In genomic region chr5:153941265-153941664, GRCh38 we compare ENCODE assay signal across 17 cellular contexts.
DNase-seq lines count a peak whose midpoint lies in the region; ATAC-seq, FAIRE-seq and TF ChIP-seq lines count a peak whose summit lies in the region.
"Had no signal": no experiment of that assay in that cellular context is flagged by ENCODE, and none has a peak within 500 bp of the region (broad histone marks: within the 10 kb centered on the region; RNA-seq: fewer than 3 reads in every experiment).

No MANE protein-coding gene starts in this region.

- TF ChIP-seq RAD21 in GM12878 (IDR thresholded peaks at IDR 0.05; ENCODE audit: insufficient read depth, low read depth, low read length) = no peak

- H3K4me1 Mint-ChIP-seq in endothelial cell (ENCODE audit: unreplicated experiment) = no peaks in the 10 kb centered on the region
- H3K4me1 Mint-ChIP-seq in CD8-positive, alpha-beta memory T cell = no peaks in the 10 kb centered on the region
- H3K4me1 Mint-ChIP-seq: B cell had no signal

- POLR2A ChIA-PET in HEK293 (lab: Yijun Ruan, JAX) = no interaction called here
- POLR2A ChIA-PET in GM12878 (lab: Charles Lee) = no interaction called here
- POLR2A ChIA-PET in CD8-positive, alpha-beta memory T cell (lab: Charles Lee) = no interaction called here

- H3K4me1 ChIP-seq in HEK293 (ENCODE audit: control insufficient read depth, insufficient read depth, low read length) (no peaks in the 10 kb centered on the region), GM12878 (ENCODE audit: control insufficient read depth, insufficient read depth, low read length) (no peaks in the 10 kb centered on the region)
- H3K4me1 ChIP-seq in CD8-positive, alpha-beta memory T cell (ENCODE audit: insufficient read depth, low read length) = no peaks in the 10 kb centered on the region
- H3K4me1 ChIP-seq: BLaER1 treated with 17β-estradiol and CSF1 and Interleukin-3, amounts not matched to agents 10 nM and 100 nM had no signal

- H3K27ac Mint-ChIP-seq in endothelial cell (ENCODE audit: unreplicated experiment) = no peak overlapping the region
- H3K27ac Mint-ChIP-seq in CD8-positive, alpha-beta memory T cell = no peak overlapping the region
- H3K27ac Mint-ChIP-seq: B cell; CD8-positive, alpha-beta T cell; H9 had no signal

- TF ChIP-seq CTCF in HEK293 (tag by site-specific recombination; IDR thresholded peaks at IDR 0.05) (no peak), GM12878 (IDR thresholded peaks at IDR 0.05 in 2 of 3, conservative IDR thresholded peaks at IDR 0.05 in 1 of 3; ENCODE audit: control insufficient read depth in 2 of 3, extremely low read depth in 1 of 3, insufficient read depth in 1 of 3, low read depth in 3 of 3, low read length in 3 of 3) (no peak), endothelial cell (IDR thresholded peaks at IDR 0.05; ENCODE audit: unreplicated experiment) (no peak)

- RAD21 ChIA-PET in GM12878 (lab: Charles Lee; ENCODE audit: unreplicated experiment) = no interaction called here

- BruUV-seq in GM12878 (replicated peaks; lab: Mats Ljungman, UMichigan) = no TSS peak

- no peak for TF ChIP-seq EP300 in GM12878 (IDR thresholded peaks at IDR 0.05; ENCODE audit: borderline replicate concordance in 1 of 2, control insufficient read depth in 1 of 2, low read depth in 2 of 2, low read length in 2 of 2)

- H4K20me1 ChIP-seq in GM12878 (ENCODE audit: control insufficient read depth, insufficient read depth) = no peaks in the 10 kb centered on the region
- H4K20me1 ChIP-seq: BLaER1 treated with 17β-estradiol and CSF1 and Interleukin-3, amounts not matched to agents 10 nM and 100 nM had no signal

- 55% methylated on average over 3 of the region's 3 CpGs for WGBS in GM12878 (ENCODE audit: insufficient coverage, insufficient replicate concordance, low lambda C conversion rate, missing lambda C conversion rate)

- DNase-seq in Caki2 (ENCODE audit: low read depth) (peak; percentile 10), GM12878 (ENCODE audit: low read depth, low spot score) (no peak), endothelial cell (ENCODE audit: low spot score) (no peak), DMS153 (lab: John Stamatoyannopoulos, UW) (no peak)
- DNase-seq in CD8-positive, alpha-beta memory T cell = no peak
- DNase-seq: CD8-positive, alpha-beta T cell; COR-L47; DMS79; GDM1; GOT3; H9; Karpas-422 had no signal

- intact Hi-C loops in GM12878 (cut with micrococcal nuclease; ENCODE audit: unreplicated experiment) = no loop called here

- H3K79me2 ChIP-seq in GM12878 (ENCODE audit: control insufficient read depth, insufficient read depth, low read length) = no peaks in the 10 kb centered on the region

- no peak overlapping the region for H3K4me2 ChIP-seq in GM12878 (ENCODE audit: control insufficient read depth, insufficient read depth)
- H3K4me2 ChIP-seq: BLaER1 treated with 17β-estradiol and CSF1 and Interleukin-3, amounts not matched to agents 10 nM and 100 nM had no signal

- H3K9ac ChIP-seq in GM12878 (ENCODE audit: control insufficient read depth, insufficient read depth, low read length) = no peak overlapping the region
- H3K9ac ChIP-seq: BLaER1 treated with 17β-estradiol and CSF1 and Interleukin-3, amounts not matched to agents 10 nM and 100 nM had no signal

- H3K9me3 Mint-ChIP-seq in endothelial cell (ENCODE audit: unreplicated experiment) = peaks cover 30% of the 10 kb centered on the region
- peaks cover 28 to 59% (median 42%) of the 10 kb centered on the region in 5 donors for H3K9me3 Mint-ChIP-seq in CD8-positive, alpha-beta memory T cell

- SMC1A ChIA-PET in GM12878 (lab: Charles Lee; ENCODE audit: uncharacterized antibody, unreplicated experiment) = interaction anchor here (0.6 kb wide), 1 partner anchor 9 kb away, joined by 4 read pairs; no protein-coding TSS in a partner anchor

- peaks cover 25% of the 10 kb centered on the region for H3K36me3 Mint-ChIP-seq in endothelial cell (ENCODE audit: low read depth, unreplicated experiment)
- peaks cover 0 to 26% (median 0%) of the 10 kb centered on the region in 3 donors for H3K36me3 Mint-ChIP-seq in CD8-positive, alpha-beta memory T cell

- ATAC-seq in GM12878 = no peak
- no peak for ATAC-seq in GM21576 (IDR thresholded peaks at IDR 0.05; ENCODE audit: unreplicated experiment)
- ATAC-seq: CD8-positive, alpha-beta T cell had no signal

- H3K4me3 Mint-ChIP-seq in endothelial cell (ENCODE audit: unreplicated experiment) = peak overlapping the region; percentile 5
- H3K4me3 Mint-ChIP-seq in CD8-positive, alpha-beta memory T cell = no peak overlapping the region
- H3K4me3 Mint-ChIP-seq: B cell; CD8-positive, alpha-beta T cell; H9 had no signal

- FAIRE-seq in GM12878 (lab: Jason Lieb, UNC) = no peak
- FAIRE-seq: D721Med had no signal

- CTCF ChIA-PET in HEK293 (lab: Yijun Ruan, JAX) (no interaction called here), GM12878 (lab: Yijun Ruan, JAX) (no interaction called here)
- CTCF ChIA-PET in CD8-positive, alpha-beta memory T cell (lab: Charles Lee) = no interaction called here

- TF ChIP-seq POLR2A in GM12878 (IDR thresholded peaks at IDR 0.05; ENCODE audit: low read depth, low read length) = no peak

- H3K27me3 Mint-ChIP-seq in endothelial cell (ENCODE audit: unreplicated experiment) = peaks cover 3% of the 10 kb centered on the region
- peaks cover 5 to 32% of the 10 kb centered on the region in 2 donors for H3K27me3 Mint-ChIP-seq in CD8-positive, alpha-beta memory T cell

- H3K27ac ChIP-seq in HEK293 (ENCODE audit: extremely low read depth, low read depth, low read length) (no peak overlapping the region), GM12878 (ENCODE audit: control insufficient read depth, insufficient read depth) (no peak overlapping the region)
- H3K27ac ChIP-seq in CD8-positive, alpha-beta memory T cell (ENCODE audit: low read depth, low read length) = no peak overlapping the region
- H3K27ac ChIP-seq: BLaER1 treated with 17β-estradiol and CSF1 and Interleukin-3, amounts not matched to agents 10 nM and 100 nM had no signal

- H3K4me3 ChIP-seq in HEK293 (ENCODE audit: low read depth, low read length) (no peak overlapping the region), GM12878 (no peak overlapping the region)
- no peak overlapping the region for H3K4me3 ChIP-seq in CD8-positive, alpha-beta memory T cell (ENCODE audit: low read length)

- H2AFZ ChIP-seq in GM12878 (ENCODE audit: control insufficient read depth, low read depth, low read length) = no peak overlapping the region

- in situ Hi-C loops in Caki2 (cut with HindIII; ENCODE audit: low pct_unique_long_range_greater_than_20kb, low sequenced_read_pairs) (no loop called here), GM12878 (cut with MboI) (no loop called here)

- H3K27me3 ChIP-seq in GM12878 (replicated peaks in 1 of 2; ENCODE audit: control insufficient read depth in 2 of 2, insufficient read depth in 2 of 2, low read length in 1 of 2) = no peaks in the 10 kb centered on the region
- no peaks in the 10 kb centered on the region for H3K27me3 ChIP-seq in CD8-positive, alpha-beta memory T cell (ENCODE audit: insufficient read depth, low read length, poor library complexity, severe bottlenecking)
- H3K27me3 ChIP-seq: BLaER1 treated with 17β-estradiol and CSF1 and Interleukin-3, amounts not matched to agents 10 nM and 100 nM had no signal

- H3K9me3 ChIP-seq in HEK293 (ENCODE audit: control insufficient read depth, insufficient read depth, low read depth, low read length) (no peaks in the 10 kb centered on the region), GM12878 (replicated peaks; ENCODE audit: control insufficient read depth, insufficient read depth, low read length) (peaks cover 8% of the 10 kb centered on the region)
- peaks cover 11% of the 10 kb centered on the region for H3K9me3 ChIP-seq in CD8-positive, alpha-beta memory T cell (ENCODE audit: low read length)

- H3K36me3 ChIP-seq in HEK293 (ENCODE audit: control insufficient read depth in 2 of 2, insufficient read depth in 1 of 2, low read length in 2 of 2) (no peaks in the 10 kb centered on the region), GM12878 (ENCODE audit: control insufficient read depth in 2 of 2, insufficient read depth in 2 of 2, low read length in 1 of 2) (no peaks in the 10 kb centered on the region)
- no peaks in the 10 kb centered on the region for H3K36me3 ChIP-seq in CD8-positive, alpha-beta memory T cell (ENCODE audit: insufficient read depth, low read length)
- H3K36me3 ChIP-seq: BLaER1 treated with 17β-estradiol and CSF1 and Interleukin-3, amounts not matched to agents 10 nM and 100 nM had no signal

TF ChIP-seq in HEK293, 187 proteins besides CTCF, POLR2A, EP300 and RAD21 (continues in another document):
- TF ChIP-seq, protein P1, sequence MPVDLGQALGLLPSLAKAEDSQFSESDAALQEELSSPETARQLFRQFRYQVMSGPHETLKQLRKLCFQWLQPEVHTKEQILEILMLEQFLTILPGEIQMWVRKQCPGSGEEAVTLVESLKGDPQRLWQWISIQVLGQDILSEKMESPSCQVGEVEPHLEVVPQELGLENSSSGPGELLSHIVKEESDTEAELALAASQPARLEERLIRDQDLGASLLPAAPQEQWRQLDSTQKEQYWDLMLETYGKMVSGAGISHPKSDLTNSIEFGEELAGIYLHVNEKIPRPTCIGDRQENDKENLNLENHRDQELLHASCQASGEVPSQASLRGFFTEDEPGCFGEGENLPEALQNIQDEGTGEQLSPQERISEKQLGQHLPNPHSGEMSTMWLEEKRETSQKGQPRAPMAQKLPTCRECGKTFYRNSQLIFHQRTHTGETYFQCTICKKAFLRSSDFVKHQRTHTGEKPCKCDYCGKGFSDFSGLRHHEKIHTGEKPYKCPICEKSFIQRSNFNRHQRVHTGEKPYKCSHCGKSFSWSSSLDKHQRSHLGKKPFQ (tag by site-specific recombination; IDR thresholded peaks at IDR 0.05) = no peak
- no peak for TF ChIP-seq ZNF37A (tag by site-specific recombination; IDR thresholded peaks at IDR 0.05)
- peak; percentile 95 for TF ChIP-seq SETDB1 (IDR thresholded peaks at IDR 0.05; ENCODE audit: insufficient read length, low read length)

TF ChIP-seq in GM12878, 131 proteins besides CTCF, POLR2A, EP300 and RAD21:
- TF ChIP-seq CBX5 (IDR thresholded peaks at IDR 0.05; ENCODE audit: low read depth) (0 out of 2 replicates have a peak, but pooled peaks have one; percentile 70), KAT2A (conservative IDR thresholded peaks at IDR 0.05; ENCODE audit: control insufficient read depth, low read depth, low read length) (no peak)
